Comparison of ENCODE assay signal across 21 cellular contexts in genomic region chr9:82549174-82549821, GRCh38.
DNase-seq lines count a peak whose midpoint lies in the region; ATAC-seq, FAIRE-seq and TF ChIP-seq lines count a peak whose summit lies in the region.
"Had no signal": no experiment of that assay in that cellular context is flagged by ENCODE, and none has a peak within 500 bp of the region (broad histone marks: within the 10 kb centered on the region; RNA-seq: fewer than 3 reads in every experiment).

No MANE protein-coding gene starts in this region.

- H3K4me3 ChIP-seq in Jurkat, Clone E6-1 (ENCODE audit: low read length), result no peak overlapping the region
- no peak overlapping the region for H3K4me3 ChIP-seq in body of pancreas
- no peak overlapping the region for H3K4me3 ChIP-seq in right lobe of liver
- no peak overlapping the region for H3K4me3 ChIP-seq in kidney (ENCODE audit: low read length in 2 of 2)
- H3K4me3 ChIP-seq: esophagus squamous epithelium, right atrium auricular region had no signal

- H3K27ac ChIP-seq in body of pancreas (no peak overlapping the region), right lobe of liver (no peak overlapping the region), kidney (ENCODE audit: low read depth in 2 of 2, low read length in 2 of 2) (no peak overlapping the region)
- H3K27ac ChIP-seq: esophagus squamous epithelium, right atrium auricular region had no signal

- H3K36me3 ChIP-seq in body of pancreas (replicated peaks in 1 of 2; ENCODE audit: insufficient read depth in 1 of 2, low read depth in 2 of 2) (no peaks in the 10 kb centered on the region), right lobe of liver (no peaks in the 10 kb centered on the region), kidney (ENCODE audit: control insufficient read depth in 1 of 2, insufficient read depth in 2 of 2, low read length in 2 of 2) (no peaks in the 10 kb centered on the region)
- H3K36me3 ChIP-seq: esophagus squamous epithelium, right atrium auricular region had no signal

- ATAC-seq in body of pancreas (peak; percentile 58), right lobe of liver (peak; percentile 78 to 88 (median 86)), HG02763 (IDR thresholded peaks at IDR 0.05; ENCODE audit: unreplicated experiment) (no peak), GM18867 (IDR thresholded peaks at IDR 0.05; ENCODE audit: unreplicated experiment) (no peak)
- ATAC-seq: effector memory CD8-positive, alpha-beta T cell; naive thymus-derived CD4-positive, alpha-beta T cell; T-cell had no signal

- 69 to 72% methylated on average over 3 of the region's 3 CpGs for WGBS in body of pancreas, 2 donors
- WGBS in right lobe of liver (ENCODE audit: insufficient coverage, low coverage, low lambda C conversion rate, missing lambda C conversion rate), result 77% methylated on average over 3 of the region's 3 CpGs

- FAIRE-seq in kidney (lab: Jason Lieb, UNC), result no peak
- FAIRE-seq: colon, TTC549 had no signal

- H3K27me3 ChIP-seq in body of pancreas (no peaks in the 10 kb centered on the region), right lobe of liver (no peaks in the 10 kb centered on the region)
- H3K27me3 ChIP-seq: esophagus squamous epithelium, right atrium auricular region had no signal

- DNase-seq in ELF-1 (ENCODE audit: low read depth, low spot score) (peak; percentile 12), body of pancreas (peak in 3 of 4 donors; percentile 19 to 49 (median 31)), right lobe of liver (no peak), kidney (no peak)
- peak; percentile 16 for DNase-seq in Jurkat, Clone E6-1 (ENCODE audit: low read depth, low spot score)
- no peak for DNase-seq in activated CD8-positive, alpha-beta memory T cell treated with anti-CD3 and anti-CD28 coated beads for 24 hours
- DNase-seq: activated CD4-positive, alpha-beta T cell treated with anti-CD3 and anti-CD28 coated beads, Interleukin-2, amount 10 ng/mL, durations not matched to agents 24 days and 14 days; activated naive CD8-positive, alpha-beta T cell treated with anti-CD3 and anti-CD28 coated beads, Interleukin-2, amount 10 ng/mL, durations not matched to agents 7 days and 5 days; effector memory CD8-positive, alpha-beta T cell; esophagus squamous epithelium; naive thymus-derived CD4-positive, alpha-beta T cell; NCI-H187 treated with DMSO at 0.1 percent for 48 hours; NCI-H2227 treated with DMSO at 0.1 percent for 48 hours; SHP77 treated with DMSO at 0.1 percent for 48 hours; T-cell; trophoblast cell had no signal

- H3K9me3 ChIP-seq in body of pancreas, result no peaks in the 10 kb centered on the region
- no peaks in the 10 kb centered on the region for H3K9me3 ChIP-seq in right lobe of liver
- no peaks in the 10 kb centered on the region for H3K9me3 ChIP-seq in kidney (ENCODE audit: control insufficient read depth in 1 of 2, low read length in 2 of 2)
- H3K9me3 ChIP-seq: esophagus squamous epithelium, right atrium auricular region had no signal

- TF ChIP-seq CTCF in body of pancreas (IDR thresholded peaks at IDR 0.05) (peak in 6 of 7 experiments; percentile 16 to 61 (median 40)), right lobe of liver (IDR thresholded peaks at IDR 0.05) (peak; percentile 38 to 49 (median 41)), kidney (IDR thresholded peaks at IDR 0.05; ENCODE audit: borderline replicate concordance, extremely low read depth, insufficient read depth) (no peak)

- TF ChIP-seq POLR2A in body of pancreas (IDR thresholded peaks at IDR 0.05), result no peak
- TF ChIP-seq POLR2A in right lobe of liver (IDR thresholded peaks at IDR 0.05), result no peak

- peaks cover 13% of the 10 kb centered on the region for H3K4me1 ChIP-seq in body of pancreas
- no peaks in the 10 kb centered on the region for H3K4me1 ChIP-seq in right lobe of liver
- no peaks in the 10 kb centered on the region for H3K4me1 ChIP-seq in kidney (ENCODE audit: control insufficient read depth in 1 of 2, insufficient read depth in 1 of 2, low read depth in 1 of 2, low read length in 2 of 2)

- no peak overlapping the region for H3K9ac ChIP-seq in kidney (ENCODE audit: low read length in 2 of 2)

- intact Hi-C loops in body of pancreas (cut with DNase I), result no loop called here
- intact Hi-C loops in right lobe of liver (cut with DNase I), result no loop called here
- intact Hi-C loops in kidney (cut with DNase I), result no loop called here

Comparison
In these comparisons a context has a peak if more than half of its experiments do, and no peak if none do; other contexts are left out.
1. DNase-seq: peak in ELF-1 (single experiment), Jurkat, Clone E6-1 (single experiment) and body of pancreas (3 of 4); none in right lobe of liver (0 of 3), activated CD8-positive, alpha-beta memory T cell treated with anti-CD3 and anti-CD28 coated beads for 24 hours (single experiment) and kidney (single experiment).
2. ATAC-seq: peak in body of pancreas (single experiment) and right lobe of liver (4 of 4); none in HG02763 (single experiment) and GM18867 (single experiment).